In genomic region chr6:31042801-31043200, GRCh38 we compare ENCODE assay signal across 8 cellular contexts.
DNase-seq lines count a peak whose midpoint lies in the region; ATAC-seq and TF ChIP-seq lines count a peak whose summit lies in the region.

No MANE protein-coding gene starts in this region.

- peak; percentile 47 for DNase-seq in 8988T
- no peak for DNase-seq in GM12864 (ENCODE audit: low read depth)
- peak; percentile 60 for DNase-seq in NOMO-1 treated with DMSO at 0.1 percent for 48 hours (lab: John Stamatoyannopoulos, UW; ENCODE audit: unreplicated experiment)
- DNase-seq in amniotic epithelial cell (ENCODE audit: low read depth) = peak; percentile 62
- peak; percentile 61 for DNase-seq in iPS DF 19.7 (ENCODE audit: low read depth, low spot score)
- peak; percentile 4 for DNase-seq in stimulated activated CD8-positive, alpha-beta memory T cell treated with anti-CD3 and anti-CD28 coated beads, Interleukin-12 subunit alpha, Interleukin-12 subunit beta, amount 100 ng/mL, for 1 hour (ENCODE audit: low read depth)
- no peak for DNase-seq in SW480 (ENCODE audit: low spot score)

- ATAC-seq in HG03520 (IDR thresholded peaks at IDR 0.05; ENCODE audit: unreplicated experiment) = no peak

- no peak overlapping the region for H3K4me3 ChIP-seq in GM12864 (ENCODE audit: low read depth, low read length)

- TF ChIP-seq CTCF in GM12864 (IDR thresholded peaks at IDR 0.05; ENCODE audit: low read depth, low read length, missing control alignments) = peak; percentile 61

Comparison
In these comparisons a context has a peak if more than half of its experiments do, and no peak if none do; other contexts are left out.
1. DNase-seq: peak in 8988T (single experiment), NOMO-1 treated with DMSO at 0.1 percent for 48 hours (single experiment), amniotic epithelial cell (single experiment), iPS DF 19.7 (single experiment) and stimulated activated CD8-positive, alpha-beta memory T cell treated with anti-CD3 and anti-CD28 coated beads, Interleukin-12 subunit alpha, Interleukin-12 subunit beta, amount 100 ng/mL, for 1 hour (single experiment); none in GM12864 (single experiment) and SW480 (single experiment).